In genomic region chr20:23652371-23652770, GRCh38 we compare ENCODE assay signal across 23 cellular contexts. TPM values are rescaled to one million over a fixed set of nuclear protein-coding genes. Genes with fewer than 3 reads are reported as not detected.
"Had no signal": no experiment of that assay in that cellular context is flagged by ENCODE, and none has a peak within 500 bp of the region (broad histone marks: within the 10 kb centered on the region; RNA-seq: fewer than 3 reads in every experiment).

No MANE protein-coding gene starts in this region.

- H3K27ac Mint-ChIP-seq: activated naive CD8-positive, alpha-beta T cell treated with anti-CD3 and anti-CD28 coated beads, Interleukin-2, amount 10 ng/mL, durations not matched to agents 7 days and 5 days; immature natural killer cell; naive B cell; neural progenitor cell; stimulated activated memory B cell treated with anti-CD40 and anti-IgM and Interleukin-4, amounts not matched to agents 10 μg/mL and 1 μg/mL and 100 μg/mL, for 72 hours had no signal

- H3K27ac ChIP-seq: neural progenitor cell, ovary, tibial artery, uterus had no signal

- DNase-seq: activated CD4-positive, alpha-beta T cell treated with anti-CD3 and anti-CD28 coated beads, Interleukin-2, amount 50 U/mL, for 4 hours; activated CD4-positive, CD25-positive, alpha-beta regulatory T cell treated with anti-CD3 and anti-CD28 coated beads, Interleukin-2, amount 50 U/mL, for 72 hours; activated naive CD4-positive, alpha-beta T cell; activated naive CD8-positive, alpha-beta T cell treated with anti-CD3 and anti-CD28 coated beads, Interleukin-2, amount 10 ng/mL, durations not matched to agents 7 days and 5 days; activated T-cell treated with anti-CD3 and anti-CD28 coated beads for 4 hours; immature natural killer cell; naive B cell; ovary; stimulated activated CD4-positive, alpha-beta T cell treated with anti-CD3 and anti-CD28 coated beads, Interleukin-2, amount 100 ng/mL, for 48 hours; T-helper 1 cell; tibial artery; uterus had no signal

- H3K4me3 Mint-ChIP-seq: activated naive CD8-positive, alpha-beta T cell treated with anti-CD3 and anti-CD28 coated beads, Interleukin-2, amount 10 ng/mL, durations not matched to agents 7 days and 5 days; immature natural killer cell; neural progenitor cell; stimulated activated memory B cell treated with anti-CD40 and anti-IgM and Interleukin-4, amounts not matched to agents 10 μg/mL and 1 μg/mL and 100 μg/mL, for 72 hours had no signal

- H3K36me3 Mint-ChIP-seq: activated naive CD8-positive, alpha-beta T cell treated with anti-CD3 and anti-CD28 coated beads, Interleukin-2, amount 10 ng/mL, durations not matched to agents 7 days and 5 days; immature natural killer cell; naive B cell; neural progenitor cell; stimulated activated memory B cell treated with anti-CD40 and anti-IgM and Interleukin-4, amounts not matched to agents 10 μg/mL and 1 μg/mL and 100 μg/mL, for 72 hours had no signal

- H3K9me3 Mint-ChIP-seq: activated naive CD8-positive, alpha-beta T cell treated with anti-CD3 and anti-CD28 coated beads, Interleukin-2, amount 10 ng/mL, durations not matched to agents 7 days and 5 days; naive B cell; neural progenitor cell; stimulated activated memory B cell treated with anti-CD40 and anti-IgM and Interleukin-4, amounts not matched to agents 10 μg/mL and 1 μg/mL and 100 μg/mL, for 72 hours had no signal

- H3K4me1 Mint-ChIP-seq: activated naive CD8-positive, alpha-beta T cell treated with anti-CD3 and anti-CD28 coated beads, Interleukin-2, amount 10 ng/mL, durations not matched to agents 7 days and 5 days; immature natural killer cell; stimulated activated memory B cell treated with anti-CD40 and anti-IgM and Interleukin-4, amounts not matched to agents 10 μg/mL and 1 μg/mL and 100 μg/mL, for 72 hours had no signal

RNA-seq across cellular contexts. Expression of gene CST4, which starts 36.5 kb away (rescaled TPM):
- total RNA-seq: activated naive CD8-positive, alpha-beta T cell treated with anti-CD3 and anti-CD28 coated beads, Interleukin-2, amount 10 ng/mL, durations not matched to agents 7 days and 5 days; bronchial epithelial cell; chondrocyte; esophagus mucosa; glomerular endothelial cell; lung microvascular endothelial cell; mononuclear cell; ovary; pulmonary artery endothelial cell; skeletal muscle tissue; subcutaneous adipose tissue; uterus had no signal

RNA-seq across cellular contexts. Expression of gene CST9, which starts 46.7 kb away (rescaled TPM):
- total RNA-seq: activated naive CD8-positive, alpha-beta T cell treated with anti-CD3 and anti-CD28 coated beads, Interleukin-2, amount 10 ng/mL, durations not matched to agents 7 days and 5 days; bronchial epithelial cell; chondrocyte; esophagus mucosa; glomerular endothelial cell; mononuclear cell; ovary; pulmonary artery endothelial cell; skeletal muscle tissue; subcutaneous adipose tissue; uterus had no signal
